In genomic region chr16:63983401-63983800, GRCh38 we compare ENCODE assay signal across 22 cellular contexts.
DNase-seq lines count a peak whose midpoint lies in the region; ATAC-seq and TF ChIP-seq lines count a peak whose summit lies in the region.
"Had no signal": no experiment of that assay in that cellular context is flagged by ENCODE, and none has a peak within 500 bp of the region (broad histone marks: within the 10 kb centered on the region; RNA-seq: fewer than 3 reads in every experiment).

No MANE protein-coding gene starts in this region.

- CTCF ChIA-PET in RWPE1 (lab: Yijun Ruan, JAX): no interaction called here

- POLR2A ChIA-PET in RWPE1 (lab: Yijun Ruan, JAX; ENCODE audit: low non-redundant PET): no interaction called here

- DNase-seq in DMS153 treated with DMSO at 0.1 percent for 48 hours (lab: John Stamatoyannopoulos, UW; ENCODE audit: unreplicated experiment) (peak; percentile 37), NCI-H1105 (lab: John Stamatoyannopoulos, UW) (peak; percentile 48), RWPE1 (ENCODE audit: low spot score) (peak; percentile 0), left kidney (ENCODE audit: low read depth, low spot score) (peak; percentile 69)
- DNase-seq in stimulated activated CD4-positive, alpha-beta T cell treated with anti-CD3 and anti-CD28 coated beads, Interleukin-4, amount 100 ng/mL, for 1 hour: no peak
- DNase-seq: activated naive CD4-positive, alpha-beta T cell treated with anti-CD3 and anti-CD28 coated beads, Interleukin-2, amount 10 ng/mL, durations not matched to agents 7 days and 5 days; activated T-cell treated with anti-CD3 and anti-CD28 coated beads, Interleukin-2, amount 50 U/mL, for 48 hours; anterior cingulate cortex; BE2C; central memory CD4-positive, alpha-beta T cell; EL; erythroblast; foreskin melanocyte; left ventricle myocardium inferior; NCI-H187; NCI-H446 treated with DMSO at 0.1 percent for 48 hours; T-helper 9 cell had no signal

- no peak for ATAC-seq in HG02885 (IDR thresholded peaks at IDR 0.05; ENCODE audit: poor library complexity, unreplicated experiment)
- ATAC-seq in GM19463 (IDR thresholded peaks at IDR 0.05; ENCODE audit: unreplicated experiment): no peak
- ATAC-seq in GM19035 (IDR thresholded peaks at IDR 0.05; ENCODE audit: unreplicated experiment): no peak
- ATAC-seq: A549 had no signal

- H3K27ac ChIP-seq in RWPE1: no peak overlapping the region
- H3K27ac ChIP-seq: A549, left ventricle myocardium inferior, neutrophil had no signal

- TF ChIP-seq CTCF in RWPE1 (conservative IDR thresholded peaks at IDR 0.05; ENCODE audit: low read depth): no peak
